In genomic region chr2:169822036-169822435, GRCh38 we compare ENCODE assay signal across 2 cellular contexts.
TF ChIP-seq lines count a peak whose summit lies in the region.

No MANE protein-coding gene starts in this region.

TF ChIP-seq in GM12878, 131 proteins besides CTCF, POLR2A, EP300 and RAD21:
- TF ChIP-seq RBBP5 (conservative IDR thresholded peaks at IDR 0.05), result no peak
- no peak for TF ChIP-seq FOXM1 (IDR thresholded peaks at IDR 0.05; ENCODE audit: low read depth, low read length)
- TF ChIP-seq, protein P1, sequence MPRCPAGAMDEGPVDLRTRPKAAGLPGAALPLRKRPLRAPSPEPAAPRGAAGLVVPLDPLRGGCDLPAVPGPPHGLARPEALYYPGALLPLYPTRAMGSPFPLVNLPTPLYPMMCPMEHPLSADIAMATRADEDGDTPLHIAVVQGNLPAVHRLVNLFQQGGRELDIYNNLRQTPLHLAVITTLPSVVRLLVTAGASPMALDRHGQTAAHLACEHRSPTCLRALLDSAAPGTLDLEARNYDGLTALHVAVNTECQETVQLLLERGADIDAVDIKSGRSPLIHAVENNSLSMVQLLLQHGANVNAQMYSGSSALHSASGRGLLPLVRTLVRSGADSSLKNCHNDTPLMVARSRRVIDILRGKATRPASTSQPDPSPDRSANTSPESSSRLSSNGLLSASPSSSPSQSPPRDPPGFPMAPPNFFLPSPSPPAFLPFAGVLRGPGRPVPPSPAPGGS (IDR thresholded peaks at IDR 0.05; ENCODE audit: borderline replicate concordance, insufficient read depth, low read depth, low read length, poor library complexity, severe bottlenecking), result no peak
- TF ChIP-seq ESRRA (IDR thresholded peaks at IDR 0.05; ENCODE audit: low read length), result no peak
- TF ChIP-seq IRF3 (IDR thresholded peaks at IDR 0.05), result no peak
- no peak for TF ChIP-seq TCF7 (IDR thresholded peaks at IDR 0.05; ENCODE audit: borderline replicate concordance)
- no peak for TF ChIP-seq NR2C1 (IDR thresholded peaks at IDR 0.05)
- TF ChIP-seq TAF1 (IDR thresholded peaks at IDR 0.05; ENCODE audit: borderline replicate concordance, low read depth, low read length), result no peak
- no peak for TF ChIP-seq MTA2 (IDR thresholded peaks at IDR 0.05; ENCODE audit: low read depth)
- no peak for TF ChIP-seq GATAD2B (conservative IDR thresholded peaks at IDR 0.05; ENCODE audit: low read depth)

TF ChIP-seq in WTC11, 78 proteins besides CTCF, POLR2A, EP300 and RAD21:
- TF ChIP-seq, protein P2, sequence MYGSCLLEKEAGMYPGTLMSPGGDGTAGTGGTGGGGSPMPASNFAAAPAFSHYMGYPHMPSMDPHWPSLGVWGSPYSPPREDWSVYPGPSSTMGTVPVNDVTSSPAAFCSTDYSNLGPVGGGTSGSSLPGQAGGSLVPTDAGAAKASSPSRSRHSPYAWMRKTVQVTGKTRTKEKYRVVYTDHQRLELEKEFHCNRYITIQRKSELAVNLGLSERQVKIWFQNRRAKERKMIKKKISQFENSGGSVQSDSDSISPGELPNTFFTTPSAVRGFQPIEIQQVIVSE (CRISPR knock-in tag; IDR thresholded peaks at IDR 0.05; ENCODE audit: borderline replicate concordance), result no peak
- TF ChIP-seq NFATC4 (CRISPR knock-in tag; IDR thresholded peaks at IDR 0.05) (no peak), ZNF671 (CRISPR knock-in tag; IDR thresholded peaks at IDR 0.05) (no peak), FOXP4 (CRISPR knock-in tag; IDR thresholded peaks at IDR 0.05) (no peak), TEAD1 (CRISPR knock-in tag; IDR thresholded peaks at IDR 0.05) (no peak), AFF4 (CRISPR knock-in tag; IDR thresholded peaks at IDR 0.05; ENCODE audit: borderline replicate concordance) (no peak), E2F5 (CRISPR knock-in tag; IDR thresholded peaks at IDR 0.05) (no peak), GRHL2 (CRISPR knock-in tag; IDR thresholded peaks at IDR 0.05; ENCODE audit: insufficient replicate concordance, severe bottlenecking) (no peak), SMAD3 (CRISPR knock-in tag; IDR thresholded peaks at IDR 0.05; ENCODE audit: borderline replicate concordance) (no peak), CREM (CRISPR knock-in tag; IDR thresholded peaks at IDR 0.05) (no peak), MXD4 (CRISPR knock-in tag; IDR thresholded peaks at IDR 0.05; ENCODE audit: borderline replicate concordance) (no peak), NFYB (CRISPR knock-in tag; conservative IDR thresholded peaks at IDR 0.05; ENCODE audit: low read depth) (no peak)
- TF ChIP-seq, protein P3, sequence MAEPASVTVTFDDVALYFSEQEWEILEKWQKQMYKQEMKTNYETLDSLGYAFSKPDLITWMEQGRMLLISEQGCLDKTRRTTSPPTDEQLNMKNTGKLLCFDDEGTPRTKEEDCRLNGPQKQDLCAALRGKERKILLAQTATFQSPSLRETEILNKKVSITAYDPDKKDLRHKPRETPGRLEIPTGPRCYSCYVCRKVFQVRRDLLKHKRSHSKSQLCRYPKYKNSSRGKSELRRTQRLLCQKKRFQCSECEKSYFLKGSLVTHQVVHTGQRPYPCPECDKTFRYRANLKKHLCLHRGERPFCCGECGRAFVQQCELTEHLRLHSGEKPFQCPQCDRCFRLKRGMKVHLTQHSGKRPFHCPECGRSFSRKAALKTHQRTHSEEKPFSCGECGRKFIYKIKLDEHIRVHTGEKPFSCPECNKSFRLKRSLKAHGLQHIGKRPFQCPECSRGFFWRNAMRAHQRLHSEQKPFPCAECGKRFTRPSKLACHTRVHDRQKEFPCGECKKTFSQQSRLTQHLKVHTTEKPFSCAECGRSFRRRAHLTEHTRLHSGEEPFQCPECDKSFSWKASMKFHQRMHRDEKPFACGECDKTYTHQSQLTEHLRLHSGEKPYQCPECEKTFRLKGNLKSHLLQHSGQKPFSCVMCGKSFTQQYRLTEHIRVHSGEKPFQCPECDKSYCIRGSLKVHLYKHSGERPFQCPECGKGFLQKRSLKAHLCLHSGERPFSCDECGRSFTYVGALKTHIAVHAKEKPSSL (CRISPR knock-in tag; conservative IDR thresholded peaks at IDR 0.05), result no peak
